ENCODE assay signal across 10 cellular contexts in the genomic region with DNA sequence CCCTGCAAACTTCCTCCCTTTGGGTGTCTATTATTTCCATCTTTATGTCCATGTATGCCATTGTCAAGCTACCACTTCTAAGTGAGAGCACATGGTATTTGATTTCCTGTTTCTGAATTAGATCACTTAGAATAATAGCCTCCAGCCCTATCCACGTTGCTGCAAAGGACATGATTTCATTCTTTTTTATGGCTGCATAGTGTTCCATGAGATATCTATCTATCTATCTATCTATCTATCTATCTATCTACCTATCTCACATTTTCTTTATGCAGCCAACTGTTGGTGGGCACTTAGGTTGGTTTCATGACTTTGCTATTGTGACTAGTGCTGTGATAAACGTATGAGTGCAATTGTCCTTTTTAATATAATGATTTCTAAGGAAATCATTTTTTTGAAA.
"Had no signal": no experiment of that assay in that cellular context is flagged by ENCODE, and none has a peak within 500 bp of the region (broad histone marks: within the 10 kb centered on the region; RNA-seq: fewer than 3 reads in every experiment).

No MANE protein-coding gene starts in this region.

- H3K36me3 ChIP-seq: HAP-1 had no signal

- H2AFZ ChIP-seq: GM23248, GM23338 had no signal

- DNase-seq: GM23248, GOT3, H7, H9, HCEC 1CT, HFFc6 had no signal

- FAIRE-seq: H1, H54 had no signal

- H3K9ac ChIP-seq: GM23248 had no signal

- H3K4me2 ChIP-seq: GM23338 had no signal

- H3K4me3 ChIP-seq: GM23248, GM23338, HAP-1 had no signal

- H3K27ac ChIP-seq: GM23248 had no signal

- ATAC-seq: GM23338 had no signal

- H3K4me1 ChIP-seq: HAP-1 had no signal
